Comparison of ENCODE assay signal across 14 cellular contexts in the genomic region with DNA sequence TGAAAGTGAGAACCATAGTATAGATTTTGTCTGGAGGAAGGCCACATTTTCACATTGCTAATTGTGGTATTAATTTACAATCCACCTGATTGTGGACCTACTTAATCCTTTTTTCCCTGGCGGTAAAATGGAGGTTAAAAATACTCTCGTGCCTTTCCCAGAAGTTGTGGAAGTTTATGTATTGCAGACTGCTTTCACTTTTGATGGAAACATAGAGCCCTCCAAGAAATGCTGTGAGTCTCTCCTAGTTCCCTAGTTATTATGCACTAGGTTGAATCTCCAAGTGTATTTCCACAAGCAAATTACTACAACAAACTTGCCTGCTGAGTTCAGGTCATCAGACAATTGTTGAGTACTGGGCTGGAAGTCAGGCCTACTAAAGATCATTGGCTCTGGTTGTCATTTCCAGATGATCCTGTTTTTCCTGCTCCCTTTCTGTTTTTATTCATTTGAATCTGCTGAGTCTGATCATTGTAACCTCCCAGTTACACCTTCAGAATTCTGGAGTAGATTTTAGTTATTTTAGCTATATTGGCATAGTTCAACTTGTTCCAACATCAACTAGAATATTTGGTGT.
A peak's percentile ranks its signal among the peaks of the same experiment; 100 is the strongest.
DNase-seq lines count a peak whose midpoint lies in the region; ATAC-seq and TF ChIP-seq lines count a peak whose summit lies in the region.
"Had no signal": no experiment of that assay in that cellular context is flagged by ENCODE, and none has a peak within 500 bp of the region (broad histone marks: within the 10 kb centered on the region; RNA-seq: fewer than 3 reads in every experiment).

No MANE protein-coding gene starts in this region.

- H3K27me3 ChIP-seq in thyroid gland (no peaks in the 10 kb centered on the region), MM.1S (replicated peaks; ENCODE audit: insufficient read depth, low read length) (no peaks in the 10 kb centered on the region)

- H3K79me2 ChIP-seq in MM.1S (ENCODE audit: low read length), result no peaks in the 10 kb centered on the region

- peak in 1 of 2 donors; percentile 40 for TF ChIP-seq POLR2A in thyroid gland (IDR thresholded peaks at IDR 0.05)

- H3K36me3 ChIP-seq in mucosa of descending colon (ENCODE audit: low read depth) (no peaks in the 10 kb centered on the region), thyroid gland (no peaks in the 10 kb centered on the region), MM.1S (replicated peaks; ENCODE audit: insufficient read depth, low read length) (no peaks in the 10 kb centered on the region)

- H3K9me2 ChIP-seq in MM.1S (replicated peaks; ENCODE audit: insufficient read depth, low read length), result no peaks in the 10 kb centered on the region
- H3K9me2 ChIP-seq: SK-N-SH had no signal

- ATAC-seq in esophagus mucosa, result peak; percentile 68
- ATAC-seq in mucosa of descending colon, result peak; percentile 14
- ATAC-seq in GM18873 (IDR thresholded peaks at IDR 0.05; ENCODE audit: low FRiP score, unreplicated experiment), result no peak
- ATAC-seq: stimulated activated naive CD8-positive, alpha-beta T cell treated with anti-CD3 and anti-CD28 coated beads, Interleukin-15, Interleukin-2, amounts not matched to agents 100 U/mL and 50 U/mL, for 24 hours had no signal

- H3K4me1 ChIP-seq in mucosa of descending colon (ENCODE audit: low read depth) (peaks cover 16% of the 10 kb centered on the region), thyroid gland (peaks cover 60 to 64% of the 10 kb centered on the region in 2 donors), MM.1S (ENCODE audit: low read length) (no peaks in the 10 kb centered on the region)

- no peaks in the 10 kb centered on the region for H3F3A ChIP-seq in MM.1S (ENCODE audit: insufficient read depth, low read length)

- DNase-seq in NCI-H2029 (lab: John Stamatoyannopoulos, UW) (peak; percentile 16), NCI-H2029 treated with DMSO at 0.1 percent for 48 hours (lab: John Stamatoyannopoulos, UW) (no peak), mucosa of descending colon (no peak), thyroid gland (peak; percentile 44 to 51), MM.1S (no peak), HCEC 1CT (no peak)
- DNase-seq: 8988T; activated T-cell treated with anti-CD3 and anti-CD28 coated beads for 4 hours; Caco-2; SK-N-SH; stimulated activated CD4-positive, alpha-beta T cell treated with anti-CD3 and anti-CD28 coated beads, Interleukin-2, amount 100 ng/mL, for 48 hours; stimulated activated naive CD8-positive, alpha-beta T cell treated with anti-CD3 and anti-CD28 coated beads, Interleukin-15, Interleukin-2, amounts not matched to agents 100 U/mL and 50 U/mL, for 24 hours had no signal

- no peak overlapping the region for H2AFZ ChIP-seq in MM.1S (ENCODE audit: low read length)

- TF ChIP-seq CTCF in mucosa of descending colon (IDR thresholded peaks at IDR 0.05) (no peak), thyroid gland (IDR thresholded peaks at IDR 0.05) (no peak), MM.1S (IDR thresholded peaks at IDR 0.05; ENCODE audit: low read length) (no peak)

- intact Hi-C loops in mucosa of descending colon (cut with DNase I, micrococcal nuclease) (loop anchor here in 1 of 2 donors (10.0 kb wide), 1 partner anchor 88 kb away; no protein-coding TSS in a partner anchor), thyroid gland (cut with DNase I) (loop anchor here (10.0 kb wide), 1 partner anchor 88 kb away; no protein-coding TSS in a partner anchor)

- WGBS in thyroid gland, 2 donors, result 52 to 54% methylated on average over 2 of the region's 2 CpGs

- no peaks in the 10 kb centered on the region for H4K20me1 ChIP-seq in MM.1S (ENCODE audit: insufficient read depth, low read length)

- no peaks in the 10 kb centered on the region for H3K9me3 ChIP-seq in mucosa of descending colon
- H3K9me3 ChIP-seq in thyroid gland, result no peaks in the 10 kb centered on the region
- H3K9me3 ChIP-seq in MM.1S (replicated peaks; ENCODE audit: insufficient read depth, low read length), result no peaks in the 10 kb centered on the region
- H3K9me3 ChIP-seq: Caco-2, SK-N-SH had no signal

- H3K27ac ChIP-seq in thyroid gland (peak overlapping the region; percentile 67 to 94 (median 86)), MM.1S (ENCODE audit: low read length) (no peak overlapping the region)

- H3K9ac ChIP-seq in MM.1S (ENCODE audit: low read length), result no peak overlapping the region
- H3K9ac ChIP-seq: SK-N-SH had no signal

- no peak overlapping the region for H3K4me2 ChIP-seq in MM.1S (ENCODE audit: low read depth, low read length)
- H3K4me2 ChIP-seq: SK-N-SH had no signal

- H3K4me3 ChIP-seq in mucosa of descending colon, result no peak overlapping the region
- no peak overlapping the region for H3K4me3 ChIP-seq in thyroid gland (replicated peaks in 1 of 3)
- no peak overlapping the region for H3K4me3 ChIP-seq in MM.1S (ENCODE audit: low read length)

Comparison
In these comparisons a context has a peak if more than half of its experiments do, and no peak if none do; other contexts are left out.
1. DNase-seq: peak in NCI-H2029 (single experiment) and thyroid gland (2 of 2); none in NCI-H2029 treated with DMSO at 0.1 percent for 48 hours (single experiment), mucosa of descending colon (0 of 3), MM.1S (single experiment) and HCEC 1CT (single experiment).